17 cellular contexts compared by ENCODE assay signal in the genomic region with DNA sequence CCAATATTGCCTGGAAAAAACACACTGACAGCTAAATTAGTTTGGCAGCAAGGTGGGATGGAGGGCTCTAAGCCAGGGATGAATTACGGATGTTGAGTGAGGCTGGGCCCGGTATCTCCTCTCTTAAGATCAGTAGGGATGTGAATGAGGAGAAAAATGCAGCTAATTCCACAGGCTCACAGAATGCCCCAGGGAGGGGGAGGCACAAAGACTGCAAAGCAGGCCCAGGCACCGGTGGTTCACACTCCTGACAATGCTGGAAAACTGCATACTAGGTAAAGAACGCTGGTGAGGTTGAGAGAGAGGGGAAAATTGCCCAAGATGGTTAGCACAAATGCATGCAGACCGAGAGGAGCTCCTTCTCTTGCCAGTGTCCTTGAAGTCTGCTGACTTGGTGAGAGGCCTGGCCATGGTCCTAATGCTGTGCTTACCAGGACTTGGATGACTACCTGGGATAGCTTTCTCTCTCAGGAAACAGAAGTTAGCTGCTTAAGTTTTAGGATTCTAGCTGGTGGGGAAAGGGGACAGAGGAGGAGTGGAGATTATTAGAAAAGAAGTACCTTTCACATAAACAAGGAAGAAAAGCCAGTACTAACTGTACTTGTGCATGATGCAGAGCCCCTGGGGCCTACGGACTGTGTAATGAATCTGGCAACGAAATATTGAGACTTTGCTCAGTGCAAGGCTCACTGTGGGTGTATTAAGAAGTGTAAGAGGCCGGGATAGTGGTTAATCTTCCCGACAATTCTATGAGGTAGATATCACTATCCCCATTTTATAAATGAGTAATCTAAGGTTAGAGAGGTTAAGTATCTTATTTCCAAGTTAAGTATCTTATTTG.
DNase-seq lines count a peak whose midpoint lies in the region; ATAC-seq and TF ChIP-seq lines count a peak whose summit lies in the region.
"Had no signal": no experiment of that assay in that cellular context is flagged by ENCODE, and none has a peak within 500 bp of the region (broad histone marks: within the 10 kb centered on the region; RNA-seq: fewer than 3 reads in every experiment).

No MANE protein-coding gene starts in this region.

- H3K36me3 Mint-ChIP-seq in mesothelial cell of epicardium (no peaks in the 10 kb centered on the region), immature natural killer cell (no peaks in the 10 kb centered on the region)
- H3K36me3 Mint-ChIP-seq: CD8-positive, alpha-beta T cell had no signal

- no peaks in the 10 kb centered on the region for H3K9me3 ChIP-seq in MG63
- H3K9me3 ChIP-seq: BLaER1 had no signal

- peak overlapping the region; percentile 15 for H3K27ac Mint-ChIP-seq in mesothelial cell of epicardium
- H3K27ac Mint-ChIP-seq in immature natural killer cell: no peak overlapping the region
- H3K27ac Mint-ChIP-seq: CD8-positive, alpha-beta T cell had no signal

- no peak overlapping the region for H3K4me3 Mint-ChIP-seq in mesothelial cell of epicardium
- H3K4me3 Mint-ChIP-seq in immature natural killer cell: no peak overlapping the region
- H3K4me3 Mint-ChIP-seq: CD8-positive, alpha-beta T cell had no signal

- H3K4me3 ChIP-seq in fibroblast of the aortic adventitia (ENCODE audit: low read depth, low read length) (no peak overlapping the region), MG63 (no peak overlapping the region)
- H3K4me3 ChIP-seq: BLaER1 had no signal

- H3K27me3 Mint-ChIP-seq in mesothelial cell of epicardium (ENCODE audit: low read depth): no peaks in the 10 kb centered on the region
- peaks cover 0 to 3% (median 2%) of the 10 kb centered on the region in 3 donors for H3K27me3 Mint-ChIP-seq in immature natural killer cell (ENCODE audit: low read depth in 3 of 3)

- intact Hi-C loops in Right ventricle myocardium inferior (cut with DNase I): loop anchor here (10.0 kb wide), 1 partner anchor 59 kb away; no protein-coding TSS in a partner anchor
- intact Hi-C loops in left cardiac atrium (cut with DNase I): no loop called here

- TF ChIP-seq CTCF in fibroblast of the aortic adventitia (IDR thresholded peaks at IDR 0.05; ENCODE audit: insufficient read depth, low read length) (no peak), mesothelial cell of epicardium (IDR thresholded peaks at IDR 0.05; ENCODE audit: unreplicated experiment) (no peak)

- H3K4me1 Mint-ChIP-seq in mesothelial cell of epicardium: peaks cover 28% of the 10 kb centered on the region
- H3K4me1 Mint-ChIP-seq in immature natural killer cell: no peaks in the 10 kb centered on the region

- no peak for DNase-seq in Right ventricle myocardium inferior (ENCODE audit: missing footprints)
- no peak for DNase-seq in left cardiac atrium
- DNase-seq in fibroblast of the aortic adventitia (ENCODE audit: low read depth): peak; percentile 10
- DNase-seq in mesothelial cell of epicardium (ENCODE audit: low spot score in 2 of 2, unreplicated experiment in 2 of 2): no peak
- DNase-seq in NCI-H2196 treated with DMSO at 0.1 percent for 48 hours (lab: John Stamatoyannopoulos, UW; ENCODE audit: unreplicated experiment): no peak
- no peak for DNase-seq in 8988T
- DNase-seq in immature natural killer cell: no peak
- DNase-seq in MG63: no peak
- DNase-seq: CD8-positive, alpha-beta T cell; DMS79; MV-4-11; NCI-H1417; NCI-H2029; NCI-H2171 treated with DMSO at 0.1 percent for 48 hours; NCI-H748 treated with DMSO at 0.1 percent for 48 hours; PC-3 had no signal

- no peaks in the 10 kb centered on the region for H3K27me3 ChIP-seq in MG63
- H3K27me3 ChIP-seq: BLaER1 had no signal

- ATAC-seq in Right ventricle myocardium inferior: peak; percentile 70
- no peak for ATAC-seq in left cardiac atrium
- ATAC-seq: CD8-positive, alpha-beta T cell; PC-3 had no signal

- H3K36me3 ChIP-seq in MG63: no peaks in the 10 kb centered on the region; the same call in 1 of the 2 replicates
- H3K36me3 ChIP-seq: BLaER1 had no signal

- H3K9me3 Mint-ChIP-seq in mesothelial cell of epicardium: no peaks in the 10 kb centered on the region
- no peaks in the 10 kb centered on the region for H3K9me3 Mint-ChIP-seq in immature natural killer cell
- H3K9me3 Mint-ChIP-seq: CD8-positive, alpha-beta T cell had no signal
